In the genomic region with DNA sequence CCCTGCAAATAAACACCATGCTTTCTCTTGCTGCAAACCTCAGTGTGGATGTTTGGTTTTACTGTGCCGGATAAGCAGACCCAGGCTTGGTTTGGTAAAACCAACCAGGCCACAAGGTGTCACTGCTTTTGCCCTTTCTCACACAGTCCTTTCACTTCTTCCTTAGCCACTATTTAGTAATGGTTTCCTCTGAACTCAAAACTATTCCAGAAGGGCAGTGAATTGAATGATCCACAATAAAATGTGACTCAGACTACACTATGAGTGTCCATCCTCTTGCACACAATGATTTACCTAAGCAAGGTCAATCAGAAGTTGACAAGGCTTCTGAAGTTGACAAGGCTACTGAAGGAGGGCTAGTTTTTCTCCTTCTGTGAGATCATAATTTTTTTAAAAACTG, we compare ENCODE assay signal across 9 cellular contexts.
A peak's percentile ranks its signal among the peaks of the same experiment; 100 is the strongest.
DNase-seq lines count a peak whose midpoint lies in the region; ATAC-seq and TF ChIP-seq lines count a peak whose summit lies in the region.
"Had no signal": no experiment of that assay in that cellular context is flagged by ENCODE, and none has a peak within 500 bp of the region (broad histone marks: within the 10 kb centered on the region; RNA-seq: fewer than 3 reads in every experiment).

No MANE protein-coding gene starts in this region.

- H3K9me3 ChIP-seq in gastrocnemius medialis (no peaks in the 10 kb centered on the region), Peyer's patch (no peaks in the 10 kb centered on the region)

- H3K27ac Mint-ChIP-seq in endothelial cell (ENCODE audit: unreplicated experiment) = no peak overlapping the region

- no peaks in the 10 kb centered on the region for H3K9me3 Mint-ChIP-seq in endothelial cell (ENCODE audit: unreplicated experiment)

- H3K27me3 ChIP-seq in gastrocnemius medialis (no peaks in the 10 kb centered on the region), Peyer's patch (no peaks in the 10 kb centered on the region)

- DNase-seq in LHCN-M2 (ENCODE audit: low read depth) (peak; percentile 86), endothelial cell (ENCODE audit: low spot score) (peak; percentile 15), pons (ENCODE audit: low spot score) (peak; percentile 72), gastrocnemius medialis (no peak), Peyer's patch (no peak), GDM1 (lab: John Stamatoyannopoulos, UW) (no peak)

- no peak for TF ChIP-seq CTCF in endothelial cell (IDR thresholded peaks at IDR 0.05; ENCODE audit: unreplicated experiment)
- TF ChIP-seq CTCF in gastrocnemius medialis (IDR thresholded peaks at IDR 0.05 in 4 of 5, conservative IDR thresholded peaks at IDR 0.05 in 1 of 5) = no peak
- TF ChIP-seq CTCF in Peyer's patch (IDR thresholded peaks at IDR 0.05) = no peak

- intact Hi-C loops in gastrocnemius medialis (cut with DNase I; ENCODE audit: low total_unique reads) = loop anchor here (10.0 kb wide), 1 partner anchor 240 kb away; no protein-coding TSS in a partner anchor

- no peak overlapping the region for H3K4me3 Mint-ChIP-seq in endothelial cell (ENCODE audit: unreplicated experiment)

- TF ChIP-seq POLR2A in gastrocnemius medialis (IDR thresholded peaks at IDR 0.05) = no peak
- TF ChIP-seq POLR2A in Peyer's patch (IDR thresholded peaks at IDR 0.05) = no peak

- H3K4me1 ChIP-seq in gastrocnemius medialis (no peaks in the 10 kb centered on the region), Peyer's patch (no peaks in the 10 kb centered on the region)

- no peaks in the 10 kb centered on the region for H3K36me3 Mint-ChIP-seq in endothelial cell (ENCODE audit: low read depth, unreplicated experiment)

- H3K27ac ChIP-seq in gastrocnemius medialis (no peak overlapping the region), Peyer's patch (no peak overlapping the region)
- H3K27ac ChIP-seq: epithelial cell of prostate had no signal

- in situ Hi-C loops in gastrocnemius medialis (cut with MboI; ENCODE audit: low sequenced_read_pairs in 4 of 4) = no loop called here

- peak; percentile 56 for ATAC-seq in GM18498 (IDR thresholded peaks at IDR 0.05; ENCODE audit: unreplicated experiment)
- ATAC-seq in gastrocnemius medialis = no peak
- ATAC-seq in HG02763 (IDR thresholded peaks at IDR 0.05; ENCODE audit: unreplicated experiment) = no peak

- H3K36me3 ChIP-seq in gastrocnemius medialis = no peaks in the 10 kb centered on the region
- H3K36me3 ChIP-seq in Peyer's patch = no peaks in the 10 kb centered on the region

- H3K4me3 ChIP-seq in gastrocnemius medialis (no peak overlapping the region), Peyer's patch (no peak overlapping the region)

- H3K4me1 Mint-ChIP-seq in endothelial cell (ENCODE audit: unreplicated experiment) = peaks cover 2% of the 10 kb centered on the region

- H3K27me3 Mint-ChIP-seq in endothelial cell (ENCODE audit: unreplicated experiment) = peaks cover 1% of the 10 kb centered on the region

Comparison
In these comparisons a context has a peak if more than half of its experiments do, and no peak if none do; other contexts are left out.
1. DNase-seq: peak in LHCN-M2 (single experiment), endothelial cell (single experiment) and pons (single experiment); none in gastrocnemius medialis (0 of 2), Peyer's patch (0 of 3) and GDM1 (single experiment).